ENCODE assay signal across 1 cellular context in the genomic region with DNA sequence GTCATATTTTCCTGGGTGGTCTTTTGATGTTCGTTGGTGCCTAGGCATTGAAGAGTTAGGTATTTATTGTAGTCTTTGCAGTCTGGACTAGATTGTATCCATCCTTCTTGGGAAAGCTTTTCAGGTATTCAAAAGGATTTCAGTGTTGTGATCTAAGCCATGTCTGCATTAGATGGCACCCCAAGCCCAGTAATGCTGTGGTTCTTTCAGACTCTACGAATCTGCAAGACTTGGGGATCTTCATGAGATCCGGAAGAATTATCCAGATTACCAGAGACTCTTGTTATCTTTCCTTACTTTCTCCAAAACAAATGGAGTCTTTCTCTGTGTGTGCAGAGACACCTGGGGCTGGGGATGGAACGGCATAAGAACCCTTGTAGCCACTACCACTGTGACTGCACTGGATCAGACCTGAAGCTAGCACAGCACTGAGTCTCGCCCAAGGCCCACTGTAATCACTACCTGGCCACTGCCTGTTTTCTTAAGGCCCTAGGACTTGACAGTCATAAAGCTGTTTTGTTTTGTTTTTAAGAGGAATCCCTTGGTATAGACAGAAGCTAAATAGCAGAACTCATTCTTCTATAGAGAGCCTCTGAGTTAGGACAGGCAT.
TF ChIP-seq lines count a peak whose summit lies in the region.

No MANE protein-coding gene starts in this region.

TF ChIP-seq in HepG2, 621 proteins besides CTCF, POLR2A, EP300 and RAD21:
- TF ChIP-seq ZNF552 (CRISPR knock-in tag; IDR thresholded peaks at IDR 0.05; ENCODE audit: borderline replicate concordance) = no peak
- TF ChIP-seq, protein P1, sequence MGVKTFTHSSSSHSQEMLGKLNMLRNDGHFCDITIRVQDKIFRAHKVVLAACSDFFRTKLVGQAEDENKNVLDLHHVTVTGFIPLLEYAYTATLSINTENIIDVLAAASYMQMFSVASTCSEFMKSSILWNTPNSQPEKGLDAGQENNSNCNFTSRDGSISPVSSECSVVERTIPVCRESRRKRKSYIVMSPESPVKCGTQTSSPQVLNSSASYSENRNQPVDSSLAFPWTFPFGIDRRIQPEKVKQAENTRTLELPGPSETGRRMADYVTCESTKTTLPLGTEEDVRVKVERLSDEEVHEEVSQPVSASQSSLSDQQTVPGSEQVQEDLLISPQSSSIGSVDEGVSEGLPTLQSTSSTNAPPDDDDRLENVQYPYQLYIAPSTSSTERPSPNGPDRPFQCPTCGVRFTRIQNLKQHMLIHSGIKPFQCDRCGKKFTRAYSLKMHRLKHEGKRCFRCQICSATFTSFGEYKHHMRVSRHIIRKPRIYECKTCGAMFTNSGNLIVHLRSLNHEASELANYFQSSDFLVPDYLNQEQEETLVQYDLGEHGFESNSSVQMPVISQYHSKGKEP (CRISPR knock-in tag; IDR thresholded peaks at IDR 0.05) = no peak
- TF ChIP-seq STAG1 (CRISPR knock-in tag; IDR thresholded peaks at IDR 0.05) = 0 out of 2 replicates have a peak, but pooled peaks have one; percentile 7
- TF ChIP-seq, protein P2, sequence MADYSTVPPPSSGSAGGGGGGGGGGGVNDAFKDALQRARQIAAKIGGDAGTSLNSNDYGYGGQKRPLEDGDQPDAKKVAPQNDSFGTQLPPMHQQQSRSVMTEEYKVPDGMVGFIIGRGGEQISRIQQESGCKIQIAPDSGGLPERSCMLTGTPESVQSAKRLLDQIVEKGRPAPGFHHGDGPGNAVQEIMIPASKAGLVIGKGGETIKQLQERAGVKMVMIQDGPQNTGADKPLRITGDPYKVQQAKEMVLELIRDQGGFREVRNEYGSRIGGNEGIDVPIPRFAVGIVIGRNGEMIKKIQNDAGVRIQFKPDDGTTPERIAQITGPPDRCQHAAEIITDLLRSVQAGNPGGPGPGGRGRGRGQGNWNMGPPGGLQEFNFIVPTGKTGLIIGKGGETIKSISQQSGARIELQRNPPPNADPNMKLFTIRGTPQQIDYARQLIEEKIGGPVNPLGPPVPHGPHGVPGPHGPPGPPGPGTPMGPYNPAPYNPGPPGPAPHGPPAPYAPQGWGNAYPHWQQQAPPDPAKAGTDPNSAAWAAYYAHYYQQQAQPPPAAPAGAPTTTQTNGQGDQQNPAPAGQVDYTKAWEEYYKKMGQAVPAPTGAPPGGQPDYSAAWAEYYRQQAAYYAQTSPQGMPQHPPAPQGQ (CRISPR knock-in tag; IDR thresholded peaks at IDR 0.05; ENCODE audit: borderline replicate concordance) = no peak
- no peak for TF ChIP-seq CEBPG (CRISPR knock-in tag; IDR thresholded peaks at IDR 0.05)
- no peak for TF ChIP-seq YEATS2 (CRISPR knock-in tag; IDR thresholded peaks at IDR 0.05; ENCODE audit: borderline replicate concordance)
- no peak for TF ChIP-seq MEIS2 (CRISPR knock-in tag; IDR thresholded peaks at IDR 0.05)
- TF ChIP-seq ZNF235 (CRISPR knock-in tag; IDR thresholded peaks at IDR 0.05; ENCODE audit: borderline replicate concordance) = no peak
- TF ChIP-seq ZNF317 (CRISPR knock-in tag; IDR thresholded peaks at IDR 0.05) = no peak
